ENCODE assay signal across 2 cellular contexts in the genomic region with DNA sequence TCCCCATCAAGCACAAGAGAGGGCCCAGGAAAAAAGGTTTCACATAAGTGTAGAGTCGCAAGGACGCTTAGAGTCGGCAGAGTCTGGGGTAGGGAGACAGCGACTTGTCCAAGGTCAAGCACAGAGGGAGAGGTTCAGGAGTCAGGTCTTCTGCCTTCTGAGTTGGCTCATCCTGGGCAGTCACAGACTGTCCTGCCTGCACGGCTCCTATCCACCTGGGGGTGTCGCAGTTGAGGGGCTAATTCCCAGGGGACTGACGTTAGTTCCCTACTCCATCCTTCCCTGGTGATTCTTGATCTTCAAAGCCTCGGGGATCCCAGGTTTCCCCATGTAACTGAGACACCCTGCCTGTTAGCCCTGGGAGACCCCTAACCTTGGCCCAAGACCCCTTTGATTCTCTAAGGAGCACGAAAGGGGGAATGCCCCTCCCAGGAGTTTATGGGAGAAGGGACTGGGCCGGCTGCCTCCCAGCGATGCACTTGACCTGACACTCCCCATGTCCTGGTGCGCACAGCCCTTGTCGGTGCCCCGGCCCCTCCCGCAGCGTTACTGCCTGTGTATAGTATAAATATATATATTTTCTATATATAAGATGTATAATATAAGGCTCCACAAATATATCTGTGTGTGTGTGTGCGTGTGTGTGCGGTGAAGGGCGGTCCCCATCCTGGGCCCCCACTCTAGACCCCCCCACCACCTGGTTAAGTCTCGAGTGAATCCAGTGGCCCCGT.
TF ChIP-seq lines count a peak whose summit lies in the region.

No MANE protein-coding gene starts in this region.

TF ChIP-seq in GM23338, 12 proteins besides CTCF, POLR2A, EP300 and RAD21 (continued from another document):
- TF ChIP-seq, protein P1, sequence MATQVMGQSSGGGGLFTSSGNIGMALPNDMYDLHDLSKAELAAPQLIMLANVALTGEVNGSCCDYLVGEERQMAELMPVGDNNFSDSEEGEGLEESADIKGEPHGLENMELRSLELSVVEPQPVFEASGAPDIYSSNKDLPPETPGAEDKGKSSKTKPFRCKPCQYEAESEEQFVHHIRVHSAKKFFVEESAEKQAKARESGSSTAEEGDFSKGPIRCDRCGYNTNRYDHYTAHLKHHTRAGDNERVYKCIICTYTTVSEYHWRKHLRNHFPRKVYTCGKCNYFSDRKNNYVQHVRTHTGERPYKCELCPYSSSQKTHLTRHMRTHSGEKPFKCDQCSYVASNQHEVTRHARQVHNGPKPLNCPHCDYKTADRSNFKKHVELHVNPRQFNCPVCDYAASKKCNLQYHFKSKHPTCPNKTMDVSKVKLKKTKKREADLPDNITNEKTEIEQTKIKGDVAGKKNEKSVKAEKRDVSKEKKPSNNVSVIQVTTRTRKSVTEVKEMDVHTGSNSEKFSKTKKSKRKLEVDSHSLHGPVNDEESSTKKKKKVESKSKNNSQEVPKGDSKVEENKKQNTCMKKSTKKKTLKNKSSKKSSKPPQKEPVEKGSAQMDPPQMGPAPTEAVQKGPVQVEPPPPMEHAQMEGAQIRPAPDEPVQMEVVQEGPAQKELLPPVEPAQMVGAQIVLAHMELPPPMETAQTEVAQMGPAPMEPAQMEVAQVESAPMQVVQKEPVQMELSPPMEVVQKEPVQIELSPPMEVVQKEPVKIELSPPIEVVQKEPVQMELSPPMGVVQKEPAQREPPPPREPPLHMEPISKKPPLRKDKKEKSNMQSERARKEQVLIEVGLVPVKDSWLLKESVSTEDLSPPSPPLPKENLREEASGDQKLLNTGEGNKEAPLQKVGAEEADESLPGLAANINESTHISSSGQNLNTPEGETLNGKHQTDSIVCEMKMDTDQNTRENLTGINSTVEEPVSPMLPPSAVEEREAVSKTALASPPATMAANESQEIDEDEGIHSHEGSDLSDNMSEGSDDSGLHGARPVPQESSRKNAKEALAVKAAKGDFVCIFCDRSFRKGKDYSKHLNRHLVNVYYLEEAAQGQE (IDR thresholded peaks at IDR 0.05; ENCODE audit: unreplicated experiment), result no peak
- TF ChIP-seq EZH2phosphoT487 (IDR thresholded peaks at IDR 0.05; ENCODE audit: unreplicated experiment) (no peak), ZNF331 (CRISPR knock-in tag; IDR thresholded peaks at IDR 0.05; ENCODE audit: low read depth) (no peak), JUNB (IDR thresholded peaks at IDR 0.05; ENCODE audit: unreplicated experiment) (no peak)
- TF ChIP-seq, protein P2, sequence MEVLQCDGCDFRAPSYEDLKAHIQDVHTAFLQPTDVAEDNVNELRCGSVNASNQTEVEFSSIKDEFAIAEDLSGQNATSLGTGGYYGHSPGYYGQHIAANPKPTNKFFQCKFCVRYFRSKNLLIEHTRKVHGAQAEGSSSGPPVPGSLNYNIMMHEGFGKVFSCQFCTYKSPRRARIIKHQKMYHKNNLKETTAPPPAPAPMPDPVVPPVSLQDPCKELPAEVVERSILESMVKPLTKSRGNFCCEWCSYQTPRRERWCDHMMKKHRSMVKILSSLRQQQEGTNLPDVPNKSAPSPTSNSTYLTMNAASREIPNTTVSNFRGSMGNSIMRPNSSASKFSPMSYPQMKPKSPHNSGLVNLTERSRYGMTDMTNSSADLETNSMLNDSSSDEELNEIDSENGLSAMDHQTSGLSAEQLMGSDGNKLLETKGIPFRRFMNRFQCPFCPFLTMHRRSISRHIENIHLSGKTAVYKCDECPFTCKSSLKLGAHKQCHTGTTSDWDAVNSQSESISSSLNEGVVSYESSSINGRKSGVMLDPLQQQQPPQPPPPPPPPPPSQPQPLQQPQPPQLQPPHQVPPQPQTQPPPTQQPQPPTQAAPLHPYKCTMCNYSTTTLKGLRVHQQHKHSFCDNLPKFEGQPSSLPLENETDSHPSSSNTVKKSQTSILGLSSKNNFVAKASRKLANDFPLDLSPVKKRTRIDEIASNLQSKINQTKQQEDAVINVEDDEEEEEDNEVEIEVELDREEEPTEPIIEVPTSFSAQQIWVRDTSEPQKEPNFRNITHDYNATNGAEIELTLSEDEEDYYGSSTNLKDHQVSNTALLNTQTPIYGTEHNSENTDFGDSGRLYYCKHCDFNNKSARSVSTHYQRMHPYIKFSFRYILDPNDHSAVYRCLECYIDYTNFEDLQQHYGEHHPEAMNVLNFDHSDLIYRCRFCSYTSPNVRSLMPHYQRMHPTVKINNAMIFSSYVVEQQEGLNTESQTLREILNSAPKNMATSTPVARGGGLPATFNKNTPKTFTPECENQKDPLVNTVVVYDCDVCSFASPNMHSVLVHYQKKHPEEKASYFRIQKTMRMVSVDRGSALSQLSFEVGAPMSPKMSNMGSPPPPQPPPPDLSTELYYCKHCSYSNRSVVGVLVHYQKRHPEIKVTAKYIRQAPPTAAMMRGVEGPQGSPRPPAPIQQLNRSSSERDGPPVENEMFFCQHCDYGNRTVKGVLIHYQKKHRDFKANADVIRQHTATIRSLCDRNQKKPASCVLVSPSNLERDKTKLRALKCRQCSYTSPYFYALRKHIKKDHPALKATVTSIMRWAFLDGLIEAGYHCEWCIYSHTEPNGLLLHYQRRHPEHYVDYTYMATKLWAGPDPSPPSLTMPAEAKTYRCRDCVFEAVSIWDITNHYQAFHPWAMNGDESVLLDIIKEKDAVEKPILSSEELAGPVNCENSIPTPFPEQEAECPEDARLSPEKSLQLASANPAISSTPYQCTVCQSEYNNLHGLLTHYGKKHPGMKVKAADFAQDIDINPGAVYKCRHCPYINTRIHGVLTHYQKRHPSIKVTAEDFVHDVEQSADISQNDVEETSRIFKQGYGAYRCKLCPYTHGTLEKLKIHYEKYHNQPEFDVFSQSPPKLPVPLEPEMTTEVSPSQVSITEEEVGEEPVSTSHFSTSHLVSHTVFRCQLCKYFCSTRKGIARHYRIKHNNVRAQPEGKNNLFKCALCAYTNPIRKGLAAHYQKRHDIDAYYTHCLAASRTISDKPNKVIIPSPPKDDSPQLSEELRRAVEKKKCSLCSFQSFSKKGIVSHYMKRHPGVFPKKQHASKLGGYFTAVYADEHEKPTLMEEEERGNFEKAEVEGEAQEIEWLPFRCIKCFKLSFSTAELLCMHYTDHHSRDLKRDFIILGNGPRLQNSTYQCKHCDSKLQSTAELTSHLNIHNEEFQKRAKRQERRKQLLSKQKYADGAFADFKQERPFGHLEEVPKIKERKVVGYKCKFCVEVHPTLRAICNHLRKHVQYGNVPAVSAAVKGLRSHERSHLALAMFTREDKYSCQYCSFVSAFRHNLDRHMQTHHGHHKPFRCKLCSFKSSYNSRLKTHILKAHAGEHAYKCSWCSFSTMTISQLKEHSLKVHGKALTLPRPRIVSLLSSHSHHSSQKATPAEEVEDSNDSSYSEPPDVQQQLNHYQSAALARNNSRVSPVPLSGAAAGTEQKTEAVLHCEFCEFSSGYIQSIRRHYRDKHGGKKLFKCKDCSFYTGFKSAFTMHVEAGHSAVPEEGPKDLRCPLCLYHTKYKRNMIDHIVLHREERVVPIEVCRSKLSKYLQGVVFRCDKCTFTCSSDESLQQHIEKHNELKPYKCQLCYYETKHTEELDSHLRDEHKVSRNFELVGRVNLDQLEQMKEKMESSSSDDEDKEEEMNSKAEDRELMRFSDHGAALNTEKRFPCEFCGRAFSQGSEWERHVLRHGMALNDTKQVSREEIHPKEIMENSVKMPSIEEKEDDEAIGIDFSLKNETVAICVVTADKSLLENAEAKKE (CRISPR knock-in tag; IDR thresholded peaks at IDR 0.05), result no peak

TF ChIP-seq in WTC11, 78 proteins besides CTCF, POLR2A, EP300 and RAD21 (continued from another document):
- TF ChIP-seq, protein P3, sequence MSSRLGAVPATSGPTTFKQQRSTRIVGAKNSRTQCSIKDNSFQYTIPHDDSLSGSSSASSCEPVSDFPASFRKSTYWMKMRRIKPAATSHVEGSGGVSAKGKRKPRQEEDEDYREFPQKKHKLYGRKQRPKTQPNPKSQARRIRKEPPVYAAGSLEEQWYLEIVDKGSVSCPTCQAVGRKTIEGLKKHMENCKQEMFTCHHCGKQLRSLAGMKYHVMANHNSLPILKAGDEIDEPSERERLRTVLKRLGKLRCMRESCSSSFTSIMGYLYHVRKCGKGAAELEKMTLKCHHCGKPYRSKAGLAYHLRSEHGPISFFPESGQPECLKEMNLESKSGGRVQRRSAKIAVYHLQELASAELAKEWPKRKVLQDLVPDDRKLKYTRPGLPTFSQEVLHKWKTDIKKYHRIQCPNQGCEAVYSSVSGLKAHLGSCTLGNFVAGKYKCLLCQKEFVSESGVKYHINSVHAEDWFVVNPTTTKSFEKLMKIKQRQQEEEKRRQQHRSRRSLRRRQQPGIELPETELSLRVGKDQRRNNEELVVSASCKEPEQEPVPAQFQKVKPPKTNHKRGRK (CRISPR knock-in tag; IDR thresholded peaks at IDR 0.05; ENCODE audit: borderline replicate concordance), result no peak
- TF ChIP-seq ZNF396 (CRISPR knock-in tag; IDR thresholded peaks at IDR 0.05; ENCODE audit: borderline replicate concordance) (no peak), ZNF423 (CRISPR knock-in tag; IDR thresholded peaks at IDR 0.05) (no peak), ZNF671 (CRISPR knock-in tag; IDR thresholded peaks at IDR 0.05) (no peak), MYBL2 (CRISPR knock-in tag; IDR thresholded peaks at IDR 0.05) (no peak)
- TF ChIP-seq, protein P4, sequence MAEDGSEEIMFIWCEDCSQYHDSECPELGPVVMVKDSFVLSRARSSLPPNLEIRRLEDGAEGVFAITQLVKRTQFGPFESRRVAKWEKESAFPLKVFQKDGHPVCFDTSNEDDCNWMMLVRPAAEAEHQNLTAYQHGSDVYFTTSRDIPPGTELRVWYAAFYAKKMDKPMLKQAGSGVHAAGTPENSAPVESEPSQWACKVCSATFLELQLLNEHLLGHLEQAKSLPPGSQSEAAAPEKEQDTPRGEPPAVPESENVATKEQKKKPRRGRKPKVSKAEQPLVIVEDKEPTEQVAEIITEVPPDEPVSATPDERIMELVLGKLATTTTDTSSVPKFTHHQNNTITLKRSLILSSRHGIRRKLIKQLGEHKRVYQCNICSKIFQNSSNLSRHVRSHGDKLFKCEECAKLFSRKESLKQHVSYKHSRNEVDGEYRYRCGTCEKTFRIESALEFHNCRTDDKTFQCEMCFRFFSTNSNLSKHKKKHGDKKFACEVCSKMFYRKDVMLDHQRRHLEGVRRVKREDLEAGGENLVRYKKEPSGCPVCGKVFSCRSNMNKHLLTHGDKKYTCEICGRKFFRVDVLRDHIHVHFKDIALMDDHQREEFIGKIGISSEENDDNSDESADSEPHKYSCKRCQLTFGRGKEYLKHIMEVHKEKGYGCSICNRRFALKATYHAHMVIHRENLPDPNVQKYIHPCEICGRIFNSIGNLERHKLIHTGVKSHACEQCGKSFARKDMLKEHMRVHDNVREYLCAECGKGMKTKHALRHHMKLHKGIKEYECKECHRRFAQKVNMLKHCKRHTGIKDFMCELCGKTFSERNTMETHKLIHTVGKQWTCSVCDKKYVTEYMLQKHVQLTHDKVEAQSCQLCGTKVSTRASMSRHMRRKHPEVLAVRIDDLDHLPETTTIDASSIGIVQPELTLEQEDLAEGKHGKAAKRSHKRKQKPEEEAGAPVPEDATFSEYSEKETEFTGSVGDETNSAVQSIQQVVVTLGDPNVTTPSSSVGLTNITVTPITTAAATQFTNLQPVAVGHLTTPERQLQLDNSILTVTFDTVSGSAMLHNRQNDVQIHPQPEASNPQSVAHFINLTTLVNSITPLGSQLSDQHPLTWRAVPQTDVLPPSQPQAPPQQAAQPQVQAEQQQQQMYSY (CRISPR knock-in tag; IDR thresholded peaks at IDR 0.05), result no peak
